In genomic region chr2:177763532-177764265, GRCh38 we compare ENCODE assay signal across 9 cellular contexts.
DNase-seq lines count a peak whose midpoint lies in the region; ATAC-seq, FAIRE-seq and TF ChIP-seq lines count a peak whose summit lies in the region.
"Had no signal": no experiment of that assay in that cellular context is flagged by ENCODE, and none has a peak within 500 bp of the region (broad histone marks: within the 10 kb centered on the region; RNA-seq: fewer than 3 reads in every experiment).

No MANE protein-coding gene starts in this region.

- H3K18ac ChIP-seq in H1 (ENCODE audit: extremely low read depth, low read length) = 0 out of 2 replicates have a peak overlapping the region, but pooled peaks have one; percentile 15

- no peak overlapping the region for H4K8ac ChIP-seq in H1 (ENCODE audit: extremely low read depth, insufficient read depth, low read length)

- peaks cover 0 to 2% of the 10 kb centered on the region in 2 experiments for H4K20me1 ChIP-seq in H1 (replicated peaks in 1 of 2; ENCODE audit: control insufficient read depth in 1 of 2, insufficient read depth in 2 of 2, low read length in 2 of 2)

- peak overlapping the region in 2 of 7 donors; percentile 32 to 46 for H3K4me3 Mint-ChIP-seq in CD8-positive, alpha-beta memory T cell
- no peak overlapping the region for H3K4me3 Mint-ChIP-seq in activated CD4-positive, alpha-beta memory T cell treated with anti-CD3 and anti-CD28 coated beads, Interleukin-2, amount 10 ng/mL, durations not matched to agents 7 days and 5 days

- H3K56ac ChIP-seq in H1 (replicated peaks; ENCODE audit: insufficient read length, low read depth, low read length) = no peak overlapping the region

- no peak overlapping the region for H3K23ac ChIP-seq in H1 (ENCODE audit: insufficient read length)

- H3K27ac Mint-ChIP-seq in CD8-positive, alpha-beta memory T cell = peak overlapping the region in 1 of 8 donors; percentile 28
- no peak overlapping the region for H3K27ac Mint-ChIP-seq in activated CD4-positive, alpha-beta memory T cell treated with anti-CD3 and anti-CD28 coated beads, Interleukin-2, amount 10 ng/mL, durations not matched to agents 7 days and 5 days

- H2BK5ac ChIP-seq in H1 (ENCODE audit: low read depth, low read length) = no peak overlapping the region

- no peak overlapping the region for H3K4ac ChIP-seq in H1 (replicated peaks; ENCODE audit: insufficient read length, low read depth, low read length)

- no peaks in the 10 kb centered on the region for H3K36me3 Mint-ChIP-seq in CD8-positive, alpha-beta memory T cell
- H3K36me3 Mint-ChIP-seq in activated CD4-positive, alpha-beta memory T cell treated with anti-CD3 and anti-CD28 coated beads, Interleukin-2, amount 10 ng/mL, durations not matched to agents 7 days and 5 days (ENCODE audit: low read depth) = no peaks in the 10 kb centered on the region

- peak overlapping the region; percentile 26 to 75 for H3K4me2 ChIP-seq in H1 (ENCODE audit: insufficient read depth in 1 of 2, low read depth in 2 of 2, low read length in 2 of 2)

- H4K91ac ChIP-seq in H1 (replicated peaks; ENCODE audit: insufficient read length, low read length) = no peak overlapping the region

- H3K4me1 ChIP-seq in CD8-positive, alpha-beta memory T cell (ENCODE audit: insufficient read depth, low read length) = no peaks in the 10 kb centered on the region
- H3K4me1 ChIP-seq in H1 (replicated peaks in 1 of 4; ENCODE audit: control insufficient read depth in 3 of 4, insufficient read depth in 4 of 4, low read length in 3 of 4) = peaks cover 0 to 6% (median under 1%) of the 10 kb centered on the region in 4 experiments; a peak in 5 of 7 replicates

- WGBS in H1 (ENCODE audit: extremely low coverage in 1 of 2, insufficient coverage in 1 of 2, insufficient read length in 1 of 2, insufficient replicate concordance in 2 of 2, low coverage in 1 of 2, low lambda C conversion rate in 2 of 2, missing lambda C conversion rate in 1 of 2), 2 experiments = 17% methylated on average over 12 of the region's 14 CpGs; no CpG with 5 or more reads in 1 of the 2 experiments

- H4K5ac ChIP-seq in H1 (ENCODE audit: insufficient read length, low read depth, low read length) = no peak overlapping the region

- no peak overlapping the region for H3K9ac ChIP-seq in H1 (replicated peaks in 1 of 4; ENCODE audit: extremely low read depth in 1 of 4, low read depth in 3 of 4, low read length in 3 of 4)

- H3K4me3 ChIP-seq in CD8-positive, alpha-beta memory T cell (ENCODE audit: low read length) = no peak overlapping the region
- H3K4me3 ChIP-seq in H1 (ENCODE audit: extremely low read depth in 1 of 4, insufficient read depth in 2 of 4, low read depth in 3 of 4, low read length in 4 of 4) = peak overlapping the region; percentile 15 to 51 (median 27); a peak in 7 of 8 replicates

- peak; percentile 43 to 65 for TF ChIP-seq RAD21 in H1 (IDR thresholded peaks at IDR 0.05 in 1 of 2, conservative IDR thresholded peaks at IDR 0.05 in 1 of 2; ENCODE audit: low read depth in 2 of 2, low read length in 2 of 2)

- H3K23me2 ChIP-seq in H1 (ENCODE audit: low read depth, low read length) = no peaks in the 10 kb centered on the region

- POLR2A ChIA-PET in CD8-positive, alpha-beta memory T cell (lab: Charles Lee) = no interaction called here
- POLR2A ChIA-PET in activated CD4-positive, alpha-beta memory T cell treated with anti-CD3 and anti-CD28 coated beads, Interleukin-2, amount 10 ng/mL, durations not matched to agents 7 days and 5 days (lab: Charles Lee) = no interaction called here
- POLR2A ChIA-PET in H1 (lab: Charles Lee; ENCODE audit: partially characterized antibody) = interaction anchor here (1.2 kb wide), 1 partner anchor 10 kb away, joined by 4 read pairs; no protein-coding TSS in a partner anchor

- H3K14ac ChIP-seq in H1 (ENCODE audit: insufficient read length) = no peak overlapping the region

- no peaks in the 10 kb centered on the region for H3K79me2 ChIP-seq in H1 (ENCODE audit: control insufficient read depth in 1 of 2, insufficient read depth in 2 of 2, low read length in 2 of 2)

- H3K27me3 ChIP-seq in CD8-positive, alpha-beta memory T cell (ENCODE audit: insufficient read depth, low read length, poor library complexity, severe bottlenecking) = no peaks in the 10 kb centered on the region
- H3K27me3 ChIP-seq in H1 (replicated peaks in 1 of 4; ENCODE audit: control insufficient read depth in 3 of 4, extremely low read depth in 1 of 4, insufficient read depth in 3 of 4, low read length in 3 of 4) = peaks cover 0 to 2% (median 1%) of the 10 kb centered on the region in 4 experiments; a peak in 2 of 7 replicates

- H3K27me3 Mint-ChIP-seq in CD8-positive, alpha-beta memory T cell = peaks cover 21 to 39% of the 10 kb centered on the region in 2 donors
- H3K27me3 Mint-ChIP-seq in activated CD4-positive, alpha-beta memory T cell treated with anti-CD3 and anti-CD28 coated beads, Interleukin-2, amount 10 ng/mL, durations not matched to agents 7 days and 5 days = peaks cover 23% of the 10 kb centered on the region

- CTCF ChIA-PET in CD8-positive, alpha-beta memory T cell (lab: Charles Lee) = interaction anchor here (0.9 to 2.6 kb wide), 12 partner anchors 9 to 599 kb away, joined by 3 to 34 read pairs (median 4); no protein-coding TSS in a partner anchor
- CTCF ChIA-PET in activated CD4-positive, alpha-beta memory T cell treated with anti-CD3 and anti-CD28 coated beads, Interleukin-2, amount 10 ng/mL, durations not matched to agents 7 days and 5 days (lab: Charles Lee) = interaction anchor here (0.6 to 3.6 kb wide), 8 partner anchors 10 to 599 kb away, joined by 3 to 11 read pairs (median 6); no protein-coding TSS in a partner anchor
- CTCF ChIA-PET in H1 (lab: Charles Lee; ENCODE audit: partially characterized antibody) = interaction anchor here (0.5 to 2.9 kb wide), 40 partner anchors 10 to 1827 kb away, joined by 3 to 19 read pairs (median 3); no protein-coding TSS in a partner anchor

- H3K4me1 Mint-ChIP-seq in CD8-positive, alpha-beta memory T cell = peaks cover 3 to 5% (median 4%) of the 10 kb centered on the region in 3 donors
- H3K4me1 Mint-ChIP-seq in activated CD4-positive, alpha-beta memory T cell treated with anti-CD3 and anti-CD28 coated beads, Interleukin-2, amount 10 ng/mL, durations not matched to agents 7 days and 5 days = peaks cover 2% of the 10 kb centered on the region

- no peak overlapping the region; the same call in 1 of the 2 replicates for H2BK12ac ChIP-seq in H1 (ENCODE audit: low read depth, low read length)

- H2AK5ac ChIP-seq in H1 (ENCODE audit: low read depth, low read length) = no peak overlapping the region

- no peak overlapping the region for H2BK120ac ChIP-seq in H1 (replicated peaks; ENCODE audit: low read depth, low read length)

- H2BK20ac ChIP-seq in H1 (ENCODE audit: low read length) = no peak overlapping the region

- ATAC-seq in GM19438 (IDR thresholded peaks at IDR 0.05; ENCODE audit: low read depth, unreplicated experiment) = peak; percentile 100
- peak; percentile 100 for ATAC-seq in HG03460 (IDR thresholded peaks at IDR 0.05; ENCODE audit: unreplicated experiment)

- DNase-seq in CD8-positive, alpha-beta memory T cell = peak; percentile 57 to 81 (median 66)
- DNase-seq in NCI-H748 (lab: John Stamatoyannopoulos, UW; ENCODE audit: unreplicated experiment) = peak; percentile 86
- DNase-seq in activated CD4-positive, alpha-beta memory T cell treated with anti-CD3 and anti-CD28 coated beads, Interleukin-2, amount 10 ng/mL, durations not matched to agents 7 days and 5 days = peak; percentile 78
- peak; percentile 31 to 93 for DNase-seq in H1 (ENCODE audit: low read depth in 1 of 2, low spot score in 2 of 2)
- peak; percentile 71 for DNase-seq in midbrain (lab: John Stamatoyannopoulos, UW)
- peak; percentile 26 to 51 for DNase-seq in stimulated activated CD8-positive, alpha-beta memory T cell treated with anti-CD3 and anti-CD28 coated beads, Interleukin-4, amount 100 ng/mL, for 4 hours (ENCODE audit: low read depth in 2 of 2, low spot score in 1 of 2)

- TF ChIP-seq CTCF in H1 (IDR thresholded peaks at IDR 0.05; ENCODE audit: control extremely low read depth in 1 of 3, insufficient read depth in 1 of 3, low read depth in 1 of 3, low read length in 3 of 3) = peak; percentile 74 to 93 (median 78)

- H2BK15ac ChIP-seq in H1 (ENCODE audit: low read length) = no peak overlapping the region

- no peaks in the 10 kb centered on the region for H3K36me3 ChIP-seq in CD8-positive, alpha-beta memory T cell (ENCODE audit: insufficient read depth, low read length)
- no peaks in the 10 kb centered on the region for H3K36me3 ChIP-seq in H1 (ENCODE audit: control insufficient read depth in 2 of 4, insufficient read depth in 4 of 4, low read length in 3 of 4)

- no peaks in the 10 kb centered on the region for H3K9me3 Mint-ChIP-seq in CD8-positive, alpha-beta memory T cell
- H3K9me3 Mint-ChIP-seq in activated CD4-positive, alpha-beta memory T cell treated with anti-CD3 and anti-CD28 coated beads, Interleukin-2, amount 10 ng/mL, durations not matched to agents 7 days and 5 days = no peaks in the 10 kb centered on the region

- no peak for TF ChIP-seq POLR2A in H1 (IDR thresholded peaks at IDR 0.05; ENCODE audit: control extremely low read depth in 1 of 2, low read depth in 2 of 2, low read length in 2 of 2)

- H3K27ac ChIP-seq in CD8-positive, alpha-beta memory T cell (ENCODE audit: low read depth, low read length) = no peak overlapping the region
- H3K27ac ChIP-seq in H1 (ENCODE audit: low read depth, low read length) = no peak overlapping the region

- no peak for TF ChIP-seq EP300 in H1 (IDR thresholded peaks at IDR 0.05; ENCODE audit: borderline replicate concordance in 1 of 2, low read depth in 2 of 2, low read length in 2 of 2)

- peak; percentile 24 for FAIRE-seq in H1 (lab: Jason Lieb, UNC)
- FAIRE-seq: colon had no signal

- H3K9me3 ChIP-seq in CD8-positive, alpha-beta memory T cell (ENCODE audit: low read length) = no peaks in the 10 kb centered on the region
- no peaks in the 10 kb centered on the region for H3K9me3 ChIP-seq in H1 (ENCODE audit: insufficient read depth in 2 of 2, low read depth in 1 of 2, low read length in 1 of 2)

- no peaks in the 10 kb centered on the region for H3K79me1 ChIP-seq in H1 (ENCODE audit: low read depth, low read length)

- peak overlapping the region; percentile 87 for H2AFZ ChIP-seq in H1 (ENCODE audit: low read length)

TF ChIP-seq in H1, 55 proteins besides CTCF, POLR2A, EP300 and RAD21 (continues in another document):
- TF ChIP-seq SIX5 (IDR thresholded peaks at IDR 0.05; ENCODE audit: low read depth, low read length) (no peak), BACH1 (IDR thresholded peaks at IDR 0.05; ENCODE audit: low read length) (no peak), CREB1 (IDR thresholded peaks at IDR 0.05) (peak; percentile 45; the same call in 1 of the 2 replicates), SAP30 (IDR thresholded peaks at IDR 0.05; ENCODE audit: insufficient read depth, insufficient replicate concordance, low read length) (no peak)
